In the genomic region with DNA sequence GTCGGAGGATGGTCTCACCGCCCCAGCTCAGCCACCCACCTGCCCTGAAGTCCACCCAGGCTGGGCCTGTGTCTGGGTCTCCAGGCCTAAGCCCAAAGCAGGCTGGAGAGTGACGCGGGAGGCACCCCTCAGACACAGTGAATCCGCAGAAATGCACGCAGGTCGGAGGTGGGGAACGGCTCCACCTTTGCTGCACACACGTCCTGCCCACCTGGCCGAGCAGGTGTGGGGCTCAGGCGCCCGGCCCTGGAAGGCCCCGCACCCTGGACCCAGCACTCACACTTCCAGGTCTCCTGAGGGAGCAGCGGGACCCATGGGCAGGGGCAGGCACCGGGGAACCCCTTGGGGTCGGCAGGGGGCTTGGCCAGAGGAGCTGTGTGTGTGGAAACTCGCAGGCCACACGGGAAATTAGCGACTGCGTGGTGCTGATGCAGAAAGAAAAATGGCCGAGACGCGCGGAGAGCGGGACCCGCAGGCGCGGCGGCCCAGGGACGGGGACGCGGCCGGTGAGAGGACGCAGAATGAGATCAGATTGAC, we compare ENCODE assay signal across 26 cellular contexts. TPM values are rescaled to one million over a fixed set of nuclear protein-coding genes. Genes with fewer than 3 reads are reported as not detected.
A peak's percentile ranks its signal among the peaks of the same experiment; 100 is the strongest.
DNase-seq lines count a peak whose midpoint lies in the region; ATAC-seq and TF ChIP-seq lines count a peak whose summit lies in the region.
"Had no signal": no experiment of that assay in that cellular context is flagged by ENCODE, and none has a peak within 500 bp of the region (broad histone marks: within the 10 kb centered on the region; RNA-seq: fewer than 3 reads in every experiment).

No MANE protein-coding gene starts in this region.

- H3K4me3 ChIP-seq in OCI-LY3 (ENCODE audit: low read length): no peak overlapping the region
- H3K4me3 ChIP-seq: skin epidermis, transverse colon had no signal

- H3K36me3 ChIP-seq in OCI-LY3 (replicated peaks; ENCODE audit: low read depth, low read length): peaks cover 26% of the 10 kb centered on the region
- H3K36me3 ChIP-seq: BE2C, transverse colon had no signal

- H3K27me3 ChIP-seq in OCI-LY3 (ENCODE audit: low read depth, low read length): no peaks in the 10 kb centered on the region
- no peaks in the 10 kb centered on the region for H3K27me3 ChIP-seq in layer of hippocampus (ENCODE audit: control insufficient read depth, insufficient read depth, low read length)
- H3K27me3 ChIP-seq: BE2C, foreskin keratinocyte, transverse colon had no signal

- peak; percentile 37 for DNase-seq in activated T-cell treated with anti-CD3 and anti-CD28 coated beads, Interleukin-2, amount 50 U/mL, for 24 hours
- DNase-seq in activated T-cell treated with anti-CD3 and anti-CD28 coated beads for 4 hours: no peak
- no peak for DNase-seq in HUDEP-2 (lab: John Stamatoyannopoulos, UW; ENCODE audit: unreplicated experiment in 76 of 76)
- no peak for DNase-seq in NCI-H510A treated with DMSO at 0.1 percent for 48 hours (lab: John Stamatoyannopoulos, UW)
- DNase-seq in T-helper 17 cell: no peak
- DNase-seq: 8988T; activated CD4-positive, CD25-positive, alpha-beta regulatory T cell treated with anti-CD3 and anti-CD28 coated beads, Interleukin-2, amount 50 U/mL, for 72 hours; activated naive CD4-positive, alpha-beta T cell treated with anti-CD3 and anti-CD28 coated beads for 36 hours; activated T-cell treated with anti-CD3 and anti-CD28 coated beads, Interleukin-2, amount 50 U/mL, for 48 hours; BE2C; erythroblast; foreskin keratinocyte; HCEC 1CT; left ventricle myocardium superior; NCI-H187 treated with DMSO at 0.1 percent for 48 hours; NCI-H748 treated with DMSO at 0.1 percent for 48 hours; OCI-M1; SHP77; stimulated activated CD4-positive, alpha-beta T cell treated with anti-CD3 and anti-CD28 coated beads, Interleukin-2, amount 100 ng/mL, for 48 hours; stimulated activated naive CD4-positive, alpha-beta T cell treated with Interleukin-2 at 50 U/mL for 16 hours; transverse colon had no signal

- peaks cover 3% of the 10 kb centered on the region for H3K4me1 Mint-ChIP-seq in activated T-cell treated with anti-CD3 and anti-CD28 coated beads, Interleukin-2, amount 50 U/mL, for 24 hours (ENCODE audit: low read depth)
- peaks cover 51% of the 10 kb centered on the region for H3K4me1 Mint-ChIP-seq in stimulated activated memory B cell treated with anti-CD40 and anti-IgM and Interleukin-4, amounts not matched to agents 10 μg/mL and 1 μg/mL and 100 μg/mL, for 72 hours
- H3K4me1 Mint-ChIP-seq in T-helper 17 cell: no peaks in the 10 kb centered on the region
- H3K4me1 Mint-ChIP-seq: central memory CD8-positive, alpha-beta T cell had no signal

- H3K4me2 ChIP-seq in OCI-LY3 (ENCODE audit: low read length): no peak overlapping the region

- H3K4me3 Mint-ChIP-seq in activated T-cell treated with anti-CD3 and anti-CD28 coated beads, Interleukin-2, amount 50 U/mL, for 24 hours: no peak overlapping the region
- no peak overlapping the region for H3K4me3 Mint-ChIP-seq in stimulated activated memory B cell treated with anti-CD40 and anti-IgM and Interleukin-4, amounts not matched to agents 10 μg/mL and 1 μg/mL and 100 μg/mL, for 72 hours
- H3K4me3 Mint-ChIP-seq in T-helper 17 cell: no peak overlapping the region
- H3K4me3 Mint-ChIP-seq: activated naive CD4-positive, alpha-beta T cell treated with anti-CD3 and anti-CD28 coated beads for 36 hours; central memory CD8-positive, alpha-beta T cell had no signal

- H3K9ac ChIP-seq in OCI-LY3 (ENCODE audit: low read length): no peak overlapping the region

- H3K9me3 ChIP-seq in OCI-LY3 (ENCODE audit: insufficient read depth, low read length) (no peaks in the 10 kb centered on the region), T-helper 17 cell (ENCODE audit: control insufficient read depth, low read length, poor library complexity, severe bottlenecking) (no peaks in the 10 kb centered on the region)
- H3K9me3 ChIP-seq: BE2C, transverse colon had no signal

- H3K27me3 Mint-ChIP-seq in activated T-cell treated with anti-CD3 and anti-CD28 coated beads, Interleukin-2, amount 50 U/mL, for 24 hours: no peaks in the 10 kb centered on the region
- H3K27me3 Mint-ChIP-seq in stimulated activated memory B cell treated with anti-CD40 and anti-IgM and Interleukin-4, amounts not matched to agents 10 μg/mL and 1 μg/mL and 100 μg/mL, for 72 hours: no peaks in the 10 kb centered on the region
- H3K27me3 Mint-ChIP-seq in T-helper 17 cell: no peaks in the 10 kb centered on the region
- H3K27me3 Mint-ChIP-seq: central memory CD8-positive, alpha-beta T cell had no signal

- no peaks in the 10 kb centered on the region; the same call in 1 of the 2 replicates for H3K79me2 ChIP-seq in OCI-LY3 (ENCODE audit: low read length)

- H3K27ac ChIP-seq in OCI-LY3 (ENCODE audit: low read length) (peak overlapping the region; percentile 34; the same call in 1 of the 2 replicates), layer of hippocampus (ENCODE audit: low read depth, low read length) (peak overlapping the region; percentile 62)
- H3K27ac ChIP-seq: foreskin keratinocyte had no signal

- no peak for ATAC-seq in stimulated activated memory B cell treated with anti-CD40 and anti-IgM and Interleukin-4, amounts not matched to agents 10 μg/mL and 1 μg/mL and 100 μg/mL, for 72 hours
- ATAC-seq in T-helper 17 cell: no peak
- ATAC-seq: foreskin keratinocyte had no signal

- peaks cover 23% of the 10 kb centered on the region for H4K20me1 ChIP-seq in OCI-LY3 (ENCODE audit: insufficient read depth, low read length)

- no peak overlapping the region for H3K27ac Mint-ChIP-seq in activated T-cell treated with anti-CD3 and anti-CD28 coated beads, Interleukin-2, amount 50 U/mL, for 24 hours
- peak overlapping the region; percentile 72 for H3K27ac Mint-ChIP-seq in stimulated activated memory B cell treated with anti-CD40 and anti-IgM and Interleukin-4, amounts not matched to agents 10 μg/mL and 1 μg/mL and 100 μg/mL, for 72 hours
- no peak overlapping the region for H3K27ac Mint-ChIP-seq in T-helper 17 cell

- peaks cover 12% of the 10 kb centered on the region for H3K4me1 ChIP-seq in OCI-LY3 (ENCODE audit: low read length)
- H3K4me1 ChIP-seq: foreskin keratinocyte had no signal

- TF ChIP-seq CTCF in OCI-LY3 (IDR thresholded peaks at IDR 0.05; ENCODE audit: low read depth, low read length): no peak

- H2AFZ ChIP-seq in OCI-LY3 (ENCODE audit: low read depth, low read length): no peak overlapping the region

- peaks cover 53% of the 10 kb centered on the region for H3K36me3 Mint-ChIP-seq in activated T-cell treated with anti-CD3 and anti-CD28 coated beads, Interleukin-2, amount 50 U/mL, for 24 hours (ENCODE audit: low read depth)
- peaks cover 13% of the 10 kb centered on the region for H3K36me3 Mint-ChIP-seq in stimulated activated memory B cell treated with anti-CD40 and anti-IgM and Interleukin-4, amounts not matched to agents 10 μg/mL and 1 μg/mL and 100 μg/mL, for 72 hours
- no peaks in the 10 kb centered on the region for H3K36me3 Mint-ChIP-seq in T-helper 17 cell (ENCODE audit: low read depth)

- H3K9me3 Mint-ChIP-seq in activated T-cell treated with anti-CD3 and anti-CD28 coated beads, Interleukin-2, amount 50 U/mL, for 24 hours: no peaks in the 10 kb centered on the region
- no peaks in the 10 kb centered on the region for H3K9me3 Mint-ChIP-seq in stimulated activated memory B cell treated with anti-CD40 and anti-IgM and Interleukin-4, amounts not matched to agents 10 μg/mL and 1 μg/mL and 100 μg/mL, for 72 hours
- H3K9me3 Mint-ChIP-seq: activated naive CD4-positive, alpha-beta T cell treated with anti-CD3 and anti-CD28 coated beads for 36 hours; central memory CD8-positive, alpha-beta T cell had no signal

RNA-seq across cellular contexts. Expression of a gene that starts 10.7 kb away (rescaled TPM):
- 100 to 1,000 TPM; 110 to 121 TPM for total RNA-seq in T-helper 17 cell

RNA-seq across cellular contexts. Expression of a gene that starts 18.6 kb away (rescaled TPM):
- 10 to 100 TPM; 86.2 to 94.4 TPM for total RNA-seq in T-helper 17 cell

RNA-seq across cellular contexts. Expression of a gene that starts 21.5 kb away (rescaled TPM):
- total RNA-seq in T-helper 17 cell: 10 to 100 TPM; 15.8 to 16.5 TPM

RNA-seq across cellular contexts. Expression of a gene that starts 21.8 kb away (rescaled TPM):
- total RNA-seq in T-helper 17 cell: 10 to 100 TPM; 32.2 to 33.4 TPM
